Comparison of ENCODE assay signal across 16 cellular contexts in the genomic region with DNA sequence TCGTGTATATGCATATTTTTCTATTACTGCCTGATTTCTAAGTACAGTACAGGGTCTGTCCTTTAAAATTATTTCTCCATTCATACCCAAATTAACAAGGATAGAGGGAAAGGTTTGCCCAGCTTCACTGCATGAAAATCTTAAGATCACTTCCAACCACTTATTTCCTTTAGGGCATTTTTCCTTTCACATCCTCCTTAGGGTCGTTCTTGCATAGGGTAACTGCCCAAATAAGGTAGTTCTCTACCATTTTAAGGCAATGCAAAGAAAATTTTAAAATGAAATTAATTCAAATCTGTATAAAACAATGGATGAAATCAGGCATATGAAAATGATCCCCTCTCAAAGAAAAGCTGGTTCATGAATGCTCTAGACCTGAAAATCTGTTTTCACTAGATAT. TPM values are rescaled to one million over a fixed set of nuclear protein-coding genes. Genes with fewer than 3 reads are reported as not detected.
DNase-seq lines count a peak whose midpoint lies in the region; ATAC-seq, FAIRE-seq and TF ChIP-seq lines count a peak whose summit lies in the region.
"Had no signal": no experiment of that assay in that cellular context is flagged by ENCODE, and none has a peak within 500 bp of the region (broad histone marks: within the 10 kb centered on the region; RNA-seq: fewer than 3 reads in every experiment).

No MANE protein-coding gene starts in this region.

- H3K27me3 Mint-ChIP-seq in progenitor cell of endocrine pancreas, result peaks cover 88% of the 10 kb centered on the region
- peaks cover 71% of the 10 kb centered on the region for H3K27me3 Mint-ChIP-seq in activated CD4-positive, alpha-beta memory T cell treated with anti-CD3 and anti-CD28 coated beads for 36 hours

- H2AFZ ChIP-seq in OCI-LY3 (ENCODE audit: low read depth, low read length), result no peak overlapping the region

- no peaks in the 10 kb centered on the region for H3K79me2 ChIP-seq in OCI-LY3 (ENCODE audit: low read length)

- H3K9me3 ChIP-seq in A549 (no peaks in the 10 kb centered on the region), OCI-LY3 (ENCODE audit: insufficient read depth, low read length) (no peaks in the 10 kb centered on the region)
- H3K9me3 ChIP-seq: ascending aorta, BE2C, HAP-1 had no signal

- no peak overlapping the region for H3K27ac ChIP-seq in A549
- H3K27ac ChIP-seq in OCI-LY3 (ENCODE audit: low read length), result no peak overlapping the region
- H3K27ac ChIP-seq: ascending aorta had no signal

- no peak overlapping the region for H3K4me3 Mint-ChIP-seq in progenitor cell of endocrine pancreas (ENCODE audit: low read depth)
- H3K4me3 Mint-ChIP-seq in activated CD4-positive, alpha-beta memory T cell treated with anti-CD3 and anti-CD28 coated beads for 36 hours, result no peak overlapping the region

- no peak overlapping the region for H3K9ac ChIP-seq in OCI-LY3 (ENCODE audit: low read length)

- no peak for TF ChIP-seq EP300 in A549 (IDR thresholded peaks at IDR 0.05)

- H4K20me1 ChIP-seq in OCI-LY3 (ENCODE audit: insufficient read depth, low read length), result no peaks in the 10 kb centered on the region

- POLR2A ChIA-PET in A549 (lab: Yijun Ruan, JAX), result no interaction called here
- POLR2A ChIA-PET in activated CD4-positive, alpha-beta memory T cell treated with anti-CD3 and anti-CD28 coated beads for 36 hours (lab: Charles Lee), result interaction anchor here (1.0 kb wide), 1 partner anchor 14 kb away, joined by 3 read pairs; no protein-coding TSS in a partner anchor

- no peak for FAIRE-seq in A549 (lab: Jason Lieb, UNC)
- FAIRE-seq in GM12891 (lab: Jason Lieb, UNC), result no peak
- FAIRE-seq: frontal cortex had no signal

- 0 out of 2 replicates have a peak, but pooled peaks cover 7% of the 10 kb centered on the region for H3K27me3 ChIP-seq in OCI-LY3 (ENCODE audit: low read depth, low read length)

- WGBS in A549 (ENCODE audit: missing lambda C conversion rate), result 20% methylated on average over 2 of the region's 2 CpGs

- no peak overlapping the region for H3K27ac Mint-ChIP-seq in progenitor cell of endocrine pancreas
- no peak overlapping the region for H3K27ac Mint-ChIP-seq in activated CD4-positive, alpha-beta memory T cell treated with anti-CD3 and anti-CD28 coated beads for 36 hours

- no peak for TF ChIP-seq RAD21 in A549 (conservative IDR thresholded peaks at IDR 0.05 in 1 of 2, IDR thresholded peaks at IDR 0.05 in 1 of 2)

- intact Hi-C loops in activated CD4-positive, alpha-beta memory T cell treated with anti-CD3 and anti-CD28 coated beads for 36 hours (cut with micrococcal nuclease), result loop anchor here (10.0 kb wide), 1 partner anchor 748 kb away; no protein-coding TSS in a partner anchor

- H3K9me3 Mint-ChIP-seq in progenitor cell of endocrine pancreas (ENCODE audit: low read depth), result no peaks in the 10 kb centered on the region
- no peaks in the 10 kb centered on the region for H3K9me3 Mint-ChIP-seq in activated CD4-positive, alpha-beta memory T cell treated with anti-CD3 and anti-CD28 coated beads for 36 hours

- TF ChIP-seq CTCF in A549 (IDR thresholded peaks at IDR 0.05) (no peak), OCI-LY3 (IDR thresholded peaks at IDR 0.05; ENCODE audit: low read depth, low read length) (no peak), GM20000 (IDR thresholded peaks at IDR 0.05; ENCODE audit: extremely low read depth, missing control alignments) (no peak), progenitor cell of endocrine pancreas (IDR thresholded peaks at IDR 0.05; ENCODE audit: unreplicated experiment) (no peak)

- H3K4me2 ChIP-seq in A549 (peak overlapping the region; percentile 99), OCI-LY3 (ENCODE audit: low read length) (0 out of 2 replicates have a peak overlapping the region, but pooled peaks have one; percentile 3)

- ATAC-seq in A549 (no peak), HG02884 (IDR thresholded peaks at IDR 0.05; ENCODE audit: unreplicated experiment) (no peak)

- TF ChIP-seq POLR2A in A549 (IDR thresholded peaks at IDR 0.05; ENCODE audit: low read length), result no peak
- TF ChIP-seq POLR2A in GM12891 (IDR thresholded peaks at IDR 0.05; ENCODE audit: low read depth, low read length), result no peak

- CTCF ChIA-PET in A549 (lab: Yijun Ruan, JAX), result interaction anchor here (0.8 to 3.3 kb wide), 5 partner anchors 9 to 100 kb away, joined by 3 to 20 read pairs (median 11); partner anchors contain the start of gene GPX8
- CTCF ChIA-PET in activated CD4-positive, alpha-beta memory T cell treated with anti-CD3 and anti-CD28 coated beads for 36 hours (lab: Charles Lee), result interaction anchor here (0.9 to 1.8 kb wide), 4 partner anchors 12 to 271 kb away, joined by 3 to 4 read pairs (median 4); no protein-coding TSS in a partner anchor

- H3K4me1 ChIP-seq in A549, result peaks cover 23% of the 10 kb centered on the region
- H3K4me1 ChIP-seq in OCI-LY3 (ENCODE audit: low read length), result peaks cover 36% of the 10 kb centered on the region
- H3K4me1 ChIP-seq: BE2C had no signal

- peak overlapping the region; percentile 47 for H3K4me3 ChIP-seq in A549
- H3K4me3 ChIP-seq in OCI-LY3 (ENCODE audit: low read length), result no peak overlapping the region

- DNase-seq in A549 (ENCODE audit: low read depth in 1 of 2, low spot score in 1 of 2) (no peak), GM12891 (ENCODE audit: insufficient read length, low spot score) (no peak), germinal center (ENCODE audit: low spot score) (peak; percentile 23), GM20000 (ENCODE audit: low spot score) (no peak), progenitor cell of endocrine pancreas (ENCODE audit: low spot score, unreplicated experiment) (no peak)
- DNase-seq in activated CD4-positive, alpha-beta memory T cell treated with anti-CD3 and anti-CD28 coated beads for 36 hours, result no peak
- DNase-seq: effector CD4-positive, alpha-beta T cell had no signal

- H3K36me3 ChIP-seq in OCI-LY3 (replicated peaks; ENCODE audit: low read depth, low read length), result no peaks in the 10 kb centered on the region
- H3K36me3 ChIP-seq: ascending aorta, BE2C, HAP-1 had no signal

- no peaks in the 10 kb centered on the region for H3K36me3 Mint-ChIP-seq in progenitor cell of endocrine pancreas (ENCODE audit: insufficient read depth)
- no peaks in the 10 kb centered on the region for H3K36me3 Mint-ChIP-seq in activated CD4-positive, alpha-beta memory T cell treated with anti-CD3 and anti-CD28 coated beads for 36 hours

- H3K4me1 Mint-ChIP-seq in progenitor cell of endocrine pancreas (ENCODE audit: low read depth), result peaks cover 12% of the 10 kb centered on the region
- peaks cover 37% of the 10 kb centered on the region for H3K4me1 Mint-ChIP-seq in activated CD4-positive, alpha-beta memory T cell treated with anti-CD3 and anti-CD28 coated beads for 36 hours (ENCODE audit: low read depth)

TF ChIP-seq in A549, 52 proteins besides CTCF, POLR2A, EP300 and RAD21 (continues in another document):
- TF ChIP-seq FOSB (CRISPR knock-in tag; IDR thresholded peaks at IDR 0.05) (no peak), MAFK (IDR thresholded peaks at IDR 0.05; ENCODE audit: partially characterized antibody) (no peak)

TF ChIP-seq in GM12891, 5 proteins besides CTCF, POLR2A, EP300 and RAD21:
- TF ChIP-seq POLR2AphosphoS5 (IDR thresholded peaks at IDR 0.05; ENCODE audit: low read depth, low read length) (no peak), SPI1 (IDR thresholded peaks at IDR 0.05; ENCODE audit: low read depth, low read length) (peak; percentile 46), PAX5 (IDR thresholded peaks at IDR 0.05; ENCODE audit: insufficient read depth, low read length, severe bottlenecking) (no peak)

RNA-seq across cellular contexts. Expression of gene CDC20B, which starts 4.1 kb away (rescaled TPM):
- polyA plus RNA-seq in A549 (2011; rRNA removed) (0.04 and 0.05 TPM in 2 replicates), A549 (2017; fragmentation: RNase III; extraction: RNeasy Plus Mini Kit Qiagen cat#74134 plus additional on column Dnase treatment) (not detected in 3 replicates)
- 0.01 TPM in 1 of 2 replicates, not detected in the other for polyA plus RNA-seq in A549 (2012; cell fraction: cytosol; rRNA removed)
- polyA plus RNA-seq in A549 (2012; cell fraction: nucleus; rRNA removed), result 0.02 TPM in 1 of 2 replicates, not detected in the other
- not detected in 2 replicates for polyA minus RNA-seq in A549 (2011; rRNA and poly(A)+ RNA removed)
- not detected for polyA plus RNA-seq in GM12891 (2012; ENCODE audit: low read depth, missing spikeins)
- not detected in 2 replicates for total RNA-seq in progenitor cell of endocrine pancreas
- not detected for total RNA-seq in activated CD4-positive, alpha-beta memory T cell treated with anti-CD3 and anti-CD28 coated beads for 36 hours
- total RNA-seq: ascending aorta, frontal cortex, kidney epithelial cell, Right ventricle myocardium superior, sciatic nerve had no signal

RNA-seq across cellular contexts. Expression of gene GPX8, which starts 17.1 kb away (rescaled TPM):
- polyA plus RNA-seq in A549 (2011; rRNA removed) (67.9 and 86.0 TPM in 2 replicates), A549 (2017; fragmentation: RNase III; extraction: RNeasy Plus Mini Kit Qiagen cat#74134 plus additional on column Dnase treatment) (51.2 to 55.7 TPM (median 51.8 TPM) in 3 replicates)
- 14.4 and 15.3 TPM in 2 replicates for polyA plus RNA-seq in A549 (2012; cell fraction: cytosol; rRNA removed)
- 4.7 and 7.0 TPM in 2 replicates for polyA plus RNA-seq in A549 (2012; cell fraction: nucleus; rRNA removed)
- polyA minus RNA-seq in A549 (2011; rRNA and poly(A)+ RNA removed), result 10.4 and 13.4 TPM in 2 replicates
- polyA plus RNA-seq in GM12891 (2012; ENCODE audit: low read depth, missing spikeins), result not detected
- total RNA-seq in progenitor cell of endocrine pancreas, result 38.8 and 40.0 TPM in 2 replicates
- total RNA-seq in activated CD4-positive, alpha-beta memory T cell treated with anti-CD3 and anti-CD28 coated beads for 36 hours, result not detected

RNA-seq across cellular contexts. Expression of gene MCIDAS, which starts 50.0 kb away (rescaled TPM):
- polyA plus RNA-seq in A549 (2011; rRNA removed), result 1.7 and 2.2 TPM in 2 replicates
- polyA plus RNA-seq in A549 (2012; cell fraction: cytosol; rRNA removed), result 2.1 and 2.6 TPM in 2 replicates
- polyA plus RNA-seq in A549 (2012; cell fraction: nucleus; rRNA removed), result 5.5 and 7.5 TPM in 2 replicates
- polyA plus RNA-seq in A549 (2017; fragmentation: RNase III; extraction: RNeasy Plus Mini Kit Qiagen cat#74134 plus additional on column Dnase treatment), result 1.7 to 2.2 TPM (median 1.7 TPM) in 3 replicates
- polyA minus RNA-seq in A549 (2011; rRNA and poly(A)+ RNA removed), result 1.5 and 4.4 TPM in 2 replicates
- not detected for polyA plus RNA-seq in GM12891 (2012; ENCODE audit: low read depth, missing spikeins)
- total RNA-seq in progenitor cell of endocrine pancreas, result not detected in 2 replicates
- total RNA-seq in activated CD4-positive, alpha-beta memory T cell treated with anti-CD3 and anti-CD28 coated beads for 36 hours, result not detected
- total RNA-seq: ascending aorta, frontal cortex, kidney epithelial cell, Right ventricle myocardium superior, sciatic nerve had no signal

RNA-seq across cellular contexts. Expression of gene CCNO, which starts 56.3 kb away (rescaled TPM):
- 2.2 and 2.6 TPM in 2 replicates for polyA plus RNA-seq in A549 (2011; rRNA removed)
- 6.5 and 9.0 TPM in 2 replicates for polyA plus RNA-seq in A549 (2012; cell fraction: cytosol; rRNA removed)
- 19.7 and 26.4 TPM in 2 replicates for polyA plus RNA-seq in A549 (2012; cell fraction: nucleus; rRNA removed)
- 4.7 to 5.1 TPM (median 4.8 TPM) in 3 replicates for polyA plus RNA-seq in A549 (2017; fragmentation: RNase III; extraction: RNeasy Plus Mini Kit Qiagen cat#74134 plus additional on column Dnase treatment)
- polyA minus RNA-seq in A549 (2011; rRNA and poly(A)+ RNA removed), result 0.45 and 1.1 TPM in 2 replicates
- polyA plus RNA-seq in GM12891 (2012; ENCODE audit: low read depth, missing spikeins), result not detected
- 0.19 TPM in 1 of 2 replicates, not detected in the other for total RNA-seq in progenitor cell of endocrine pancreas
- total RNA-seq in activated CD4-positive, alpha-beta memory T cell treated with anti-CD3 and anti-CD28 coated beads for 36 hours, result not detected
- total RNA-seq: frontal cortex, Right ventricle myocardium superior had no signal

Comparison
In these comparisons a context has a peak if more than half of its experiments do, and no peak if none do; other contexts are left out.
1. RNA of gene GPX8, which starts 17.1 kb away (total RNA-seq): 38.8 to 40.0 TPM in progenitor cell of endocrine pancreas; not detected in activated CD4-positive, alpha-beta memory T cell treated with anti-CD3 and anti-CD28 coated beads for 36 hours; every median in the first group is over 10 times any median in the second.